Comparison of ENCODE assay signal across 25 cellular contexts in the genomic region with DNA sequence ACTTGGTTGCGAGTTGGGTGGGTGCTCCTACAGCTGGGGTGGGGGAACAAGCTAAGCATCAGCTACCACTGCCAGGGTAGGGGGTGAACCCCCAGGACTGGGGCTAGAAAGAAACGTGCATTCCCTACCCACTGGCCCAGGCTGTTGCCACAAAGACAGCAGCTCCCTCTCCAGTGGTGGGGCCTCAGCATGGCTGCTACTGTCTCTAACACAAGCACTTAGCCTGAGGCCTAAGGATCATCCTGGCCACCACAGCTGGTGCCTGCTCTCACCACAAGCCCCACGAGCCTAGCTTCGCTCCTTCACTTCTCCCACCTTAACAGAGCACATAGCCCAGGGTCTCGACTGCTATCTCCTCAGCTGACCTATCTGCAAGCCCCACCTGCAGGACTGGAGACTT. TPM values are rescaled to one million over a fixed set of nuclear protein-coding genes. Genes with fewer than 3 reads are reported as not detected.
"Had no signal": no experiment of that assay in that cellular context is flagged by ENCODE, and none has a peak within 500 bp of the region (broad histone marks: within the 10 kb centered on the region; RNA-seq: fewer than 3 reads in every experiment).

No MANE protein-coding gene starts in this region.

- H3K36me3 Mint-ChIP-seq: stimulated activated effector memory CD8-positive, alpha-beta T cell treated with anti-CD3 and anti-CD28 coated beads, Interleukin-12 subunit alpha, Interleukin-12 subunit beta, amount 100 ng/mL, for 72 hours; type B pancreatic cell had no signal

- H3K27me3 Mint-ChIP-seq: progenitor cell of endocrine pancreas; stimulated activated naive CD8-positive, alpha-beta T cell treated with anti-CD3 and anti-CD28 coated beads, Interleukin-15, amount 100 ng/mL, for 72 hours had no signal

- H3K27ac Mint-ChIP-seq: naive thymus-derived CD8-positive, alpha-beta T cell; nephron; progenitor cell of endocrine pancreas; stimulated activated effector memory CD8-positive, alpha-beta T cell treated with anti-CD3 and anti-CD28 coated beads, Interleukin-12 subunit alpha, Interleukin-12 subunit beta, amount 100 ng/mL, for 72 hours; type B pancreatic cell had no signal

- H3K4me3 ChIP-seq: left lung, lower lobe of right lung, ovary, right atrium auricular region, skin epidermis, tibial nerve, vagina had no signal

- FAIRE-seq: keratinocyte had no signal

- H3K9me3 ChIP-seq: ovary, vagina had no signal

- H3K4me1 ChIP-seq: lower lobe of right lung, vagina had no signal

- H3K4me3 Mint-ChIP-seq: naive thymus-derived CD8-positive, alpha-beta T cell; nephron; neural crest cell; stimulated activated effector memory CD8-positive, alpha-beta T cell treated with anti-CD3 and anti-CD28 coated beads, Interleukin-12 subunit alpha, Interleukin-12 subunit beta, amount 100 ng/mL, for 72 hours; stimulated activated naive CD8-positive, alpha-beta T cell treated with anti-CD3 and anti-CD28 coated beads, Interleukin-15, amount 100 ng/mL, for 72 hours; type B pancreatic cell had no signal

- H3K36me3 ChIP-seq: left lung, lower lobe of right lung, ovary, right atrium auricular region, tibial nerve, vagina had no signal

- H3K27me3 ChIP-seq: left lung, ovary, right atrium auricular region, tibial nerve, vagina had no signal

- ATAC-seq: left colon; left lung; naive thymus-derived CD8-positive, alpha-beta T cell; sciatic nerve; stimulated activated effector memory CD8-positive, alpha-beta T cell treated with anti-CD3 and anti-CD28 coated beads, Interleukin-12 subunit alpha, Interleukin-12 subunit beta, amount 100 ng/mL, for 72 hours; stimulated activated naive CD8-positive, alpha-beta T cell treated with anti-CD3 and anti-CD28 coated beads, Interleukin-15, amount 100 ng/mL, for 72 hours had no signal

- H3K27ac ChIP-seq: left lung, lower lobe of right lung, ovary, right atrium auricular region, skin epidermis, tibial nerve, vagina had no signal

- DNase-seq: hippocampal formation; left colon; left lung; lower lobe of right lung; mammary epithelial cell; mesenchymal stem cell; naive thymus-derived CD8-positive, alpha-beta T cell; ovary; stimulated activated CD4-positive, alpha-beta T cell treated with anti-CD3 and anti-CD28 coated beads, Interleukin-12 subunit alpha, Interleukin-12 subunit beta, amount 100 ng/mL, for 4 hours; stimulated activated CD4-positive, alpha-beta T cell treated with anti-CD3 and anti-CD28 coated beads, Interleukin-15, amount 100 ng/mL, for 24 hours; stimulated activated CD4-positive, alpha-beta T cell treated with anti-CD3 and anti-CD28 coated beads, Interleukin-4, amount 100 ng/mL, for 24 hours; stimulated activated naive CD4-positive, alpha-beta T cell treated with Interleukin-2 at 50 U/mL for 16 hours; stimulated activated naive CD8-positive, alpha-beta T cell treated with anti-CD3 and anti-CD28 coated beads, Interleukin-15, amount 100 ng/mL, for 72 hours; substantia nigra had no signal

- H3K4me1 Mint-ChIP-seq: naive thymus-derived CD8-positive, alpha-beta T cell; neural crest cell; stimulated activated effector memory CD8-positive, alpha-beta T cell treated with anti-CD3 and anti-CD28 coated beads, Interleukin-12 subunit alpha, Interleukin-12 subunit beta, amount 100 ng/mL, for 72 hours; stimulated activated naive CD8-positive, alpha-beta T cell treated with anti-CD3 and anti-CD28 coated beads, Interleukin-15, amount 100 ng/mL, for 72 hours had no signal

RNA-seq across cellular contexts. Expression of gene SLC25A21, which starts 18.9 kb away (rescaled TPM):
- total RNA-seq: naive thymus-derived CD8-positive, alpha-beta T cell had no signal
- polyA plus RNA-seq: naive thymus-derived CD8-positive, alpha-beta T cell had no signal

RNA-seq across cellular contexts. Expression of gene MIPOL1, which starts 44.3 kb away (rescaled TPM):
- total RNA-seq: naive thymus-derived CD8-positive, alpha-beta T cell had no signal
- polyA plus RNA-seq: naive thymus-derived CD8-positive, alpha-beta T cell had no signal
